In the genomic region with DNA sequence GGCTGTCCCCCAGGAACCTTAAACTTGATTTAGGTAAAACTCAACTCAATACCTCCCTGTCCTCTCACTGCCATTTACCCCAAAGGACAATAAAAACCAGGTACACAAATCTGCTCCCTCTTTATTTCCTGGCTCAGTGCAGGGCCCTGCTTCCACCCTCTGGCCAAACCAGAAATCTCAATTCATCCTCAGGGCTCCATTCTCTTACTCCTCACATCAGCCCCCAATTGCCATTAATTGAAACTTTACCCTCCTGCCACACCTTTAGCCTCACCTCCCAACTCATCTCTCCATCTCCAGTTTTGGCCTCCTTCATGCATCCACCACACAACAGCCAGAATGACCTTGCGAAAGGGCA, we compare ENCODE assay signal across 10 cellular contexts. TPM values are rescaled to one million over a fixed set of nuclear protein-coding genes. Genes with fewer than 3 reads are reported as not detected.
DNase-seq lines count a peak whose midpoint lies in the region; ATAC-seq and TF ChIP-seq lines count a peak whose summit lies in the region.
"Had no signal": no experiment of that assay in that cellular context is flagged by ENCODE, and none has a peak within 500 bp of the region (broad histone marks: within the 10 kb centered on the region; RNA-seq: fewer than 3 reads in every experiment).

No MANE protein-coding gene starts in this region.

- 96 to 100% (median 100%) methylated on average over 1 of the region's 1 CpG for WGBS in spleen, 5 donors

- H3K36me3 ChIP-seq in spleen: peaks cover 0 to 23% (median 0%) of the 10 kb centered on the region in 6 donors

- no peaks in the 10 kb centered on the region for H3K9me3 ChIP-seq in spleen

- no peaks in the 10 kb centered on the region for H3K27me3 Mint-ChIP-seq in T-helper 2 cell treated with Interferon-gamma antibody and Interleukin-4, amounts not matched to agents 5 μg/mL and 100 μg/mL, for 36 hours (ENCODE audit: low read depth)
- no peaks in the 10 kb centered on the region for H3K27me3 Mint-ChIP-seq in effector memory CD8-positive, alpha-beta T cell

- no peaks in the 10 kb centered on the region for H3K9me3 Mint-ChIP-seq in T-helper 2 cell treated with Interferon-gamma antibody and Interleukin-4, amounts not matched to agents 5 μg/mL and 100 μg/mL, for 36 hours
- no peaks in the 10 kb centered on the region for H3K9me3 Mint-ChIP-seq in effector memory CD8-positive, alpha-beta T cell

- no peak for TF ChIP-seq CTCF in spleen (IDR thresholded peaks at IDR 0.05 in 8 of 11, conservative IDR thresholded peaks at IDR 0.05 in 3 of 11)

- no peak for TF ChIP-seq POLR2A in spleen (IDR thresholded peaks at IDR 0.05)

- peak overlapping the region; percentile 96 for H3K27ac Mint-ChIP-seq in T-helper 2 cell treated with Interferon-gamma antibody and Interleukin-4, amounts not matched to agents 5 μg/mL and 100 μg/mL, for 36 hours
- H3K27ac Mint-ChIP-seq in effector memory CD8-positive, alpha-beta T cell: peak overlapping the region; percentile 92 to 97

- H3K4me3 ChIP-seq in spleen: peak overlapping the region in 2 of 8 donors; percentile 18 to 55

- peak overlapping the region; percentile 88 for H3K4me3 Mint-ChIP-seq in T-helper 2 cell treated with Interferon-gamma antibody and Interleukin-4, amounts not matched to agents 5 μg/mL and 100 μg/mL, for 36 hours
- H3K4me3 Mint-ChIP-seq in effector memory CD8-positive, alpha-beta T cell: peak overlapping the region; percentile 83 to 84

- H3K27me3 ChIP-seq in spleen (replicated peaks in 1 of 7): no peaks in the 10 kb centered on the region

- intact Hi-C loops in spleen (cut with DNase I; ENCODE audit: low total_unique reads): no loop called here

- peaks cover 65% of the 10 kb centered on the region for H3K4me1 Mint-ChIP-seq in T-helper 2 cell treated with Interferon-gamma antibody and Interleukin-4, amounts not matched to agents 5 μg/mL and 100 μg/mL, for 36 hours (ENCODE audit: low read depth)
- peaks cover 56 to 63% of the 10 kb centered on the region in 2 donors for H3K4me1 Mint-ChIP-seq in effector memory CD8-positive, alpha-beta T cell (ENCODE audit: low read depth in 2 of 2)

- peak overlapping the region; percentile 21 to 88 (median 78) for H3K27ac ChIP-seq in spleen

- H3K36me3 Mint-ChIP-seq in T-helper 2 cell treated with Interferon-gamma antibody and Interleukin-4, amounts not matched to agents 5 μg/mL and 100 μg/mL, for 36 hours (ENCODE audit: low read depth): peaks cover 27% of the 10 kb centered on the region
- H3K36me3 Mint-ChIP-seq in effector memory CD8-positive, alpha-beta T cell (ENCODE audit: insufficient read depth): peaks cover 23% of the 10 kb centered on the region

- peak; percentile 3 for ATAC-seq in HG03460 (IDR thresholded peaks at IDR 0.05; ENCODE audit: unreplicated experiment)
- ATAC-seq in effector memory CD8-positive, alpha-beta T cell (replicated peaks): peak; percentile 32
- no peak for ATAC-seq in GM21619 (IDR thresholded peaks at IDR 0.05; ENCODE audit: unreplicated experiment)

- no peak for DNase-seq in T-helper 2 cell treated with Interferon-gamma antibody and Interleukin-4, amounts not matched to agents 5 μg/mL and 100 μg/mL, for 36 hours (ENCODE audit: low spot score)
- DNase-seq in T-helper 2 cell (no peak), spleen (no peak), NCI-H526 (lab: John Stamatoyannopoulos, UW) (no peak), SKM-1 treated with dmso at 0.1 percent for 144 hours (lab: John Stamatoyannopoulos, UW; ENCODE audit: unreplicated experiment) (no peak)
- no peak for DNase-seq in effector memory CD8-positive, alpha-beta T cell
- DNase-seq: activated effector memory CD4-positive, alpha-beta T cell treated with anti-CD3 and anti-CD28 coated beads, Interleukin-2, amount 50 U/mL, for 16 hours; effector CD8-positive, alpha-beta T cell had no signal

- peaks cover 10 to 80% (median 66%) of the 10 kb centered on the region in 6 donors for H3K4me1 ChIP-seq in spleen

RNA-seq across cellular contexts. Expression of a gene that starts 10.5 kb away (rescaled TPM):
- total RNA-seq in spleen: 10 to 100 TPM; 13.2 to 19.1 (median 14.8) TPM
- polyA plus RNA-seq in spleen: 10 to 100 TPM; 11.0 to 11.4 (median 11.3) TPM
